In genomic region chr19:13483215-13483614, GRCh38 we compare ENCODE assay signal across 24 cellular contexts. TPM values are rescaled to one million over a fixed set of nuclear protein-coding genes. Genes with fewer than 3 reads are reported as not detected.
DNase-seq lines count a peak whose midpoint lies in the region; ATAC-seq, FAIRE-seq and TF ChIP-seq lines count a peak whose summit lies in the region.
"Had no signal": no experiment of that assay in that cellular context is flagged by ENCODE, and none has a peak within 500 bp of the region (broad histone marks: within the 10 kb centered on the region; RNA-seq: fewer than 3 reads in every experiment).

No MANE protein-coding gene starts in this region.

- H3K79me2 ChIP-seq in HepG2 (ENCODE audit: insufficient read depth, low read length) (no peaks in the 10 kb centered on the region), K562 (ENCODE audit: control insufficient read depth, insufficient read depth, low read length) (no peaks in the 10 kb centered on the region)

- no peak overlapping the region for H3K27ac ChIP-seq in HepG2 (ENCODE audit: extremely low read length, insufficient read depth, low read length)
- H3K27ac ChIP-seq in right lobe of liver, result no peak overlapping the region
- H3K27ac ChIP-seq in K562 (ENCODE audit: extremely low read depth, low read depth, low read length), result no peak overlapping the region
- H3K27ac ChIP-seq: 22Rv1, GM23248, HL-60, RWPE1 had no signal

- FAIRE-seq in HepG2 (lab: Jason Lieb, UNC) (no peak), K562 (lab: Jason Lieb, UNC) (no peak)

- H3K4me2 ChIP-seq in HepG2 (ENCODE audit: low read depth, low read length) (no peak overlapping the region), K562 (ENCODE audit: insufficient read depth, low read length) (no peak overlapping the region)

- TF ChIP-seq RAD21 in HepG2 (CRISPR knock-in tag; IDR thresholded peaks at IDR 0.05) (no peak), K562 (CRISPR knock-in tag; conservative IDR thresholded peaks at IDR 0.05 in 1 of 2, IDR thresholded peaks at IDR 0.05 in 1 of 2) (no peak)

- intact Hi-C loops in HepG2 (cut with micrococcal nuclease; ENCODE audit: unreplicated experiment), result no loop called here
- intact Hi-C loops in right lobe of liver (cut with DNase I), result no loop called here
- intact Hi-C loops in K562 (cut with micrococcal nuclease), result no loop called here

- DNase-seq in HepG2 (ENCODE audit: low spot score) (no peak), right lobe of liver (no peak), NAMALWA (ENCODE audit: low spot score) (peak; percentile 37), K562 (ENCODE audit: extremely low read depth in 1 of 4, low spot score in 3 of 4) (peak; percentile 12 to 45 (median 28)), NCI-H446 treated with DMSO at 0.1 percent for 48 hours (lab: John Stamatoyannopoulos, UW) (no peak)
- DNase-seq in activated naive CD4-positive, alpha-beta T cell treated with Interleukin-2 at 50 U/mL for 16 hours, result no peak
- DNase-seq: ACHN, Calu3, DND-41, GM23248, NCI-H1105, NCI-H1436 treated with DMSO at 0.1 percent for 48 hours, NCI-H187 treated with DMSO at 0.1 percent for 48 hours, NCI-H2171 treated with DMSO at 0.1 percent for 48 hours, NCI-H345, NCI-H524, NCI-H774, SHP77 had no signal

- TF ChIP-seq CTCF in HepG2 (CRISPR knock-in tag; IDR thresholded peaks at IDR 0.05), result no peak
- TF ChIP-seq CTCF in right lobe of liver (IDR thresholded peaks at IDR 0.05), result no peak
- no peak for TF ChIP-seq CTCF in K562 (IDR thresholded peaks at IDR 0.05 in 2 of 3, conservative IDR thresholded peaks at IDR 0.05 in 1 of 3; ENCODE audit: insufficient read depth in 2 of 3, low read depth in 1 of 3, low read length in 3 of 3)

- WGBS in HepG2 (ENCODE audit: low lambda C conversion rate), result 3% methylated on average over 5 of the region's 5 CpGs
- 40% methylated on average over 2 of the region's 5 CpGs for WGBS in right lobe of liver (ENCODE audit: insufficient coverage, low coverage, low lambda C conversion rate, missing lambda C conversion rate)
- WGBS in K562 (ENCODE audit: insufficient coverage, low coverage, missing lambda C conversion rate), result 0% methylated on average over 5 of the region's 5 CpGs

- no peaks in the 10 kb centered on the region for H4K20me1 ChIP-seq in HepG2 (ENCODE audit: insufficient read depth, low read length)
- no peaks in the 10 kb centered on the region for H4K20me1 ChIP-seq in K562 (replicated peaks; ENCODE audit: control insufficient read depth, insufficient read depth, low read length)

- H2AFZ ChIP-seq in HepG2 (ENCODE audit: low read length) (no peak overlapping the region), K562 (ENCODE audit: low read depth, low read length) (no peak overlapping the region)
- H2AFZ ChIP-seq: GM23248 had no signal

- no peak for TF ChIP-seq POLR2A in HepG2 (IDR thresholded peaks at IDR 0.05; ENCODE audit: insufficient read depth in 1 of 2, low read depth in 2 of 2, low read length in 2 of 2)
- no peak for TF ChIP-seq POLR2A in right lobe of liver (IDR thresholded peaks at IDR 0.05)
- TF ChIP-seq POLR2A in K562 (conservative IDR thresholded peaks at IDR 0.05), result no peak

- no peak for ATAC-seq in HepG2
- no peak for ATAC-seq in right lobe of liver
- ATAC-seq in K562, result peak; percentile 43; the same call in 1 of the 3 replicates
- no peak for ATAC-seq in HG02759 (IDR thresholded peaks at IDR 0.05; ENCODE audit: unreplicated experiment)
- no peak for ATAC-seq in GM19324 (IDR thresholded peaks at IDR 0.05; ENCODE audit: low FRiP score, unreplicated experiment)

- in situ Hi-C loops in HepG2 (cut with HindIII; ENCODE audit: extremely low pct_ligation_motif_present, low pct_unique_long_range_greater_than_20kb), result no loop called here
- in situ Hi-C loops in K562 (cut with MboI), result no loop called here

- no peaks in the 10 kb centered on the region for H3K9me1 ChIP-seq in K562 (ENCODE audit: control insufficient read depth, insufficient read depth, low read length)

- H3K4me3 ChIP-seq in HepG2 (replicated peaks in 1 of 3; ENCODE audit: insufficient read depth in 1 of 3, low read depth in 2 of 3, low read length in 3 of 3) (no peak overlapping the region), right lobe of liver (no peak overlapping the region), K562 (no peak overlapping the region)
- H3K4me3 ChIP-seq: GM23248, HAP-1 had no signal

- no peak overlapping the region for H3K9ac ChIP-seq in HepG2 (ENCODE audit: insufficient read depth, low read depth, low read length)
- H3K9ac ChIP-seq in K562 (ENCODE audit: insufficient read depth in 1 of 2, low read depth in 2 of 2, low read length in 2 of 2), result no peak overlapping the region
- H3K9ac ChIP-seq: GM23248 had no signal

- no peaks in the 10 kb centered on the region for H3K27me3 ChIP-seq in HepG2 (ENCODE audit: control insufficient read depth in 1 of 2, insufficient read depth in 2 of 2, low read length in 2 of 2)
- H3K27me3 ChIP-seq in right lobe of liver, result no peaks in the 10 kb centered on the region
- H3K27me3 ChIP-seq in K562 (ENCODE audit: control insufficient read depth in 2 of 2, insufficient read depth in 2 of 2, low read length in 2 of 2), result no peaks in the 10 kb centered on the region

- no peaks in the 10 kb centered on the region for H3K4me1 ChIP-seq in HepG2 (ENCODE audit: insufficient read depth, low read length)
- no peaks in the 10 kb centered on the region for H3K4me1 ChIP-seq in right lobe of liver
- no peaks in the 10 kb centered on the region for H3K4me1 ChIP-seq in K562 (replicated peaks in 1 of 2; ENCODE audit: control insufficient read depth in 2 of 2, insufficient read depth in 2 of 2, low read length in 2 of 2)
- H3K4me1 ChIP-seq: HAP-1 had no signal

- CTCF ChIA-PET in HepG2 (lab: Yijun Ruan, JAX; ENCODE audit: low intra/inter-chr PET ratio, low total read pairs) (no interaction called here), K562 (lab: Yijun Ruan, JAX; ENCODE audit: low intra/inter-chr PET ratio) (no interaction called here)

- BruUV-seq in HepG2 (replicated peaks; lab: Mats Ljungman, UMichigan) (no TSS peak), K562 (replicated peaks; lab: Mats Ljungman, UMichigan) (no TSS peak)

- POLR2A ChIA-PET in HepG2 (lab: Yijun Ruan, JAX) (no interaction called here), K562 (lab: Yijun Ruan, JAX) (interaction anchor here (0.7 kb wide), 1 partner anchor 22 kb away, joined by 3 read pairs; no protein-coding TSS in a partner anchor)

- TF ChIP-seq EP300 in HepG2 (IDR thresholded peaks at IDR 0.05; ENCODE audit: low read depth in 2 of 2, low read length in 2 of 2) (no peak), HepG2 (CRISPR knock-in tag; IDR thresholded peaks at IDR 0.05; ENCODE audit: borderline replicate concordance) (no peak), K562 (IDR thresholded peaks at IDR 0.05; ENCODE audit: low read length) (no peak)

- H3K36me3 ChIP-seq in HepG2 (replicated peaks in 1 of 2; ENCODE audit: control insufficient read depth in 1 of 2, insufficient read depth in 2 of 2, low read length in 2 of 2) (no peaks in the 10 kb centered on the region), right lobe of liver (no peaks in the 10 kb centered on the region), K562 (ENCODE audit: control insufficient read depth, insufficient read depth, low read length) (no peaks in the 10 kb centered on the region)
- H3K36me3 ChIP-seq: HAP-1 had no signal

- H3K9me3 ChIP-seq in HepG2 (ENCODE audit: low read length) (peaks cover 6% of the 10 kb centered on the region; the same call in 1 of the 2 replicates), right lobe of liver (no peaks in the 10 kb centered on the region), K562 (replicated peaks; ENCODE audit: control insufficient read depth, insufficient read depth, low read depth, low read length) (no peaks in the 10 kb centered on the region)
- H3K9me3 ChIP-seq: HAP-1 had no signal

RNA-seq across cellular contexts. Expression of gene CACNA1A, which starts 23.1 kb away (rescaled TPM):
- not detected in 2 replicates for total RNA-seq in HepG2 (2016; rRNA removed; fragmentation: Illumina TruSeq; extraction: Trizol)
- not detected in 2 replicates for total RNA-seq in HepG2 (2016; cell fraction: cytosol; rRNA removed; fragmentation: Illumina TruSeq; extraction: Trizol; ENCODE audit: low read depth)
- not detected in 2 replicates for total RNA-seq in HepG2 (2016; cell fraction: insoluble cytoplasmic fraction; rRNA removed; fragmentation: Illumina TruSeq; extraction: Trizol)
- total RNA-seq in HepG2 (2016; cell fraction: membrane; rRNA removed; fragmentation: Illumina TruSeq; extraction: Trizol), result not detected in 2 replicates
- total RNA-seq in HepG2 (2016; cell fraction: nucleus; rRNA removed; fragmentation: Illumina TruSeq; extraction: Trizol), result not detected in 2 replicates
- not detected in 2 replicates for polyA plus RNA-seq in HepG2 (2011; rRNA removed)
- polyA plus RNA-seq in HepG2 (2011; cell fraction: cytosol; rRNA removed), result not detected in 2 replicates
- not detected in 2 replicates for polyA plus RNA-seq in HepG2 (2011; cell fraction: nucleus; rRNA removed)
- not detected in 2 replicates for polyA plus RNA-seq in HepG2 (2012)
- not detected in 2 replicates for polyA plus RNA-seq in HepG2 (2016; cell fraction: cytosol; fragmentation: Illumina TruSeq; extraction: Trizol; ENCODE audit: low read depth)
- not detected in 2 replicates for polyA plus RNA-seq in HepG2 (2016; cell fraction: insoluble cytoplasmic fraction; fragmentation: Illumina TruSeq; extraction: Trizol; ENCODE audit: low read depth)
- not detected in 2 replicates for polyA plus RNA-seq in HepG2 (2016; cell fraction: membrane; fragmentation: Illumina TruSeq; extraction: Trizol; ENCODE audit: low read depth)
- polyA plus RNA-seq in HepG2 (2016; cell fraction: nucleus; fragmentation: Illumina TruSeq; extraction: Trizol; ENCODE audit: insufficient read depth, low read depth), result not detected in 2 replicates
- 0.23 TPM in 1 of 2 replicates, not detected in the other for polyA minus RNA-seq in HepG2 (2011; rRNA and poly(A)+ RNA removed; ENCODE audit: low replicate concordance)
- polyA minus RNA-seq in HepG2 (2011; cell fraction: cytosol; rRNA and poly(A)+ RNA removed), result not detected in 2 replicates
- polyA minus RNA-seq in HepG2 (2011; cell fraction: nucleus; rRNA and poly(A)+ RNA removed), result not detected in 2 replicates
- under 1 TPM in 1 of 6 experiments, not detected in 5; 0.11 TPM for total RNA-seq in right lobe of liver
- 0.74 and 0.95 TPM in 2 replicates for total RNA-seq in K562 (2011; cell fraction: chromatin; rRNA removed; ENCODE audit: low replicate concordance)
- total RNA-seq in K562 (2011; cell fraction: nucleolus; rRNA removed), result 0.13 and 0.17 TPM in 2 replicates
- total RNA-seq in K562 (2011; cell fraction: nucleoplasm; rRNA removed), result 0.51 and 1.5 TPM in 2 replicates
- 0.04 and 0.09 TPM in 2 replicates for total RNA-seq in K562 (2014; rRNA removed)
- 0.15 TPM in 1 of 2 replicates, not detected in the other for total RNA-seq in K562 (2014; rRNA removed; fragmentation: Illumina TruSeq; extraction: Trizol)
- total RNA-seq in K562 (2015; rRNA removed; fragmentation: Illumina TruSeq; extraction: Trizol), result 0.18 TPM in 1 of 2 replicates, not detected in the other
- total RNA-seq in K562 (2021), result 0.04 TPM in 1 of 2 replicates, not detected in the other
- polyA plus RNA-seq in K562 (2011; rRNA removed), result 0.08 and 0.11 TPM in 2 replicates
- polyA plus RNA-seq in K562 (2011; cell fraction: cytosol; rRNA removed), result 0.03 and 0.07 TPM in 2 replicates
- 0.08 and 0.40 TPM in 2 replicates for polyA plus RNA-seq in K562 (2011; cell fraction: nucleus; rRNA removed)
- polyA plus RNA-seq in K562 (2012), result 0.28 and 0.31 TPM in 2 replicates
- polyA plus RNA-seq in K562 (2014; fragmentation: Illumina TruSeq; extraction: Trizol), result 0.04 and 0.08 TPM in 2 replicates
- under 1 TPM; 0.08 to 0.20 TPM for polyA plus RNA-seq in K562 (2014; fragmentation: Nextera tagmentation; extraction: Ambion mirVana)
- polyA plus RNA-seq in K562 (2014; rRNA removed), result 0.01 and 0.03 TPM in 2 replicates
- not detected in 2 replicates for polyA minus RNA-seq in K562 (2011; rRNA and poly(A)+ RNA removed)
- not detected in 2 replicates for polyA minus RNA-seq in K562 (2011; cell fraction: cytosol; rRNA and poly(A)+ RNA removed)
- 0.13 and 0.22 TPM in 2 replicates for polyA minus RNA-seq in K562 (2011; cell fraction: nucleus; rRNA and poly(A)+ RNA removed)

Comparison
In these comparisons a context has a peak if more than half of its experiments do, and no peak if none do; other contexts are left out.
1. DNase-seq: peak in NAMALWA (single experiment) and K562 (4 of 4); none in HepG2 (single experiment), right lobe of liver (0 of 3), NCI-H446 treated with DMSO at 0.1 percent for 48 hours (single experiment) and activated naive CD4-positive, alpha-beta T cell treated with Interleukin-2 at 50 U/mL for 16 hours (single experiment).
2. Of the 241 proteins assayed by ChIP-seq in both HepG2 and K562: peak only in HepG2: none; only in K562: NFIC, NFYB, RAD51, TFE3 and USF2; in both: ZNF12; in neither: 234; mixed calls (peak in some experiments, not most) for 1.